In genomic region chr15:31360843-31361763, GRCh38 we compare ENCODE assay signal across 8 cellular contexts. TPM values are rescaled to one million over a fixed set of nuclear protein-coding genes. Genes with fewer than 3 reads are reported as not detected.
DNase-seq lines count a peak whose midpoint lies in the region; ATAC-seq and TF ChIP-seq lines count a peak whose summit lies in the region.

No MANE protein-coding gene starts in this region.

- H3K36me3 ChIP-seq in BLaER1 (no peaks in the 10 kb centered on the region), heart left ventricle (peaks cover 0 to 16% (median 0%) of the 10 kb centered on the region in 9 donors), aorta (ENCODE audit: control insufficient read depth in 1 of 2, insufficient read depth in 2 of 2, low read length in 1 of 2) (no peaks in the 10 kb centered on the region)

- H4K20me1 ChIP-seq in BLaER1, result peaks cover under 1% of the 10 kb centered on the region; the same call in 1 of the 2 replicates

- H3K9me3 ChIP-seq in BLaER1 (no peaks in the 10 kb centered on the region), heart left ventricle (no peaks in the 10 kb centered on the region), aorta (ENCODE audit: control insufficient read depth, low read length) (no peaks in the 10 kb centered on the region)

- H3K4me2 ChIP-seq in BLaER1, result peak overlapping the region; percentile 93

- H3K4me1 ChIP-seq in BLaER1 (peaks cover 99% of the 10 kb centered on the region), heart left ventricle (peaks cover 52 to 100% (median 98%) of the 10 kb centered on the region in 12 donors), aorta (ENCODE audit: control insufficient read depth in 1 of 2, insufficient read depth in 2 of 2, low read length in 2 of 2) (peaks cover 0 to 3% of the 10 kb centered on the region in 2 donors)

- TF ChIP-seq CTCF in heart left ventricle (IDR thresholded peaks at IDR 0.05), result no peak

- no peak for TF ChIP-seq POLR2A in heart left ventricle (IDR thresholded peaks at IDR 0.05)

- intact Hi-C loops in heart left ventricle (cut with DNase I), result loop anchor here in 5 of 10 donors (5.0 to 10.0 kb wide), 3 partner anchors 34 to 124 kb away; partner anchors contain the start of gene KLF13 (in 2 of the 5)
- intact Hi-C loops in aorta (cut with DNase I), result no loop called here

- H3K27ac ChIP-seq in BLaER1, result peak overlapping the region; percentile 98
- peak overlapping the region; percentile 33 to 94 (median 87) for H3K27ac ChIP-seq in heart left ventricle
- H3K27ac ChIP-seq in aorta (ENCODE audit: low read depth in 1 of 2, low read length in 2 of 2), result no peak overlapping the region

- ATAC-seq in GM19035 (IDR thresholded peaks at IDR 0.05; ENCODE audit: unreplicated experiment) (peak; percentile 59), HG03159 (IDR thresholded peaks at IDR 0.05; ENCODE audit: unreplicated experiment) (peak; percentile 61), heart left ventricle (no peak), aorta (ENCODE audit: low FRiP score) (no peak)

- H3K27me3 ChIP-seq in BLaER1 (no peaks in the 10 kb centered on the region), heart left ventricle (no peaks in the 10 kb centered on the region), aorta (ENCODE audit: control insufficient read depth in 1 of 2, insufficient read depth in 2 of 2, low read length in 1 of 2) (no peaks in the 10 kb centered on the region)

- H3K4me3 ChIP-seq in BLaER1 (peak overlapping the region; percentile 56), heart left ventricle (peak overlapping the region in 5 of 12 donors; percentile 1 to 18 (median 13)), aorta (ENCODE audit: low read length in 2 of 2) (no peak overlapping the region)

- peak overlapping the region; percentile 87 for H3K9ac ChIP-seq in BLaER1

- peak; percentile 94 for DNase-seq in NCI-H69 (lab: John Stamatoyannopoulos, UW)
- peak; percentile 41 for DNase-seq in activated T-cell treated with anti-CD3 and anti-CD28 coated beads for 4 hours
- peak in 3 of 5 donors; percentile 52 to 62 (median 59) for DNase-seq in heart left ventricle
- DNase-seq in stimulated activated naive CD4-positive, alpha-beta T cell treated with Interleukin-2 at 50 U/mL for 16 hours (lab: John Stamatoyannopoulos, UW), result peak; percentile 26
- no peak for DNase-seq in aorta

- WGBS in heart left ventricle, 4 donors, result 22 to 46% (median 41%) methylated on average over 12 to 17 of the region's 17 CpGs
- 67 to 71% methylated on average over 17 of the region's 17 CpGs for WGBS in aorta, 2 donors

RNA-seq across cellular contexts. Expression of gene KLF13, which starts 34.5 kb away (rescaled TPM):
- total RNA-seq in heart left ventricle (10 to 100 TPM; 37.5 to 65.9 (median 56.4) TPM), aorta (10 to 100 TPM; 31.3 to 58.7 TPM)
- polyA plus RNA-seq in heart left ventricle (10 to 100 TPM; 22.4 to 74.0 TPM), aorta (10 to 100 TPM; 27.2 to 35.9 TPM)

Comparison
In these comparisons a context has a peak if more than half of its experiments do, and no peak if none do; other contexts are left out.
1. H3K27ac ChIP-seq: peak in BLaER1 (single experiment) and heart left ventricle (12 of 12); none in aorta (0 of 2).
2. ATAC-seq: peak in GM19035 (single experiment) and HG03159 (single experiment); none in heart left ventricle (0 of 4) and aorta (single experiment).
3. DNase-seq: peak in NCI-H69 (single experiment), activated T-cell treated with anti-CD3 and anti-CD28 coated beads for 4 hours (single experiment), heart left ventricle (3 of 5) and stimulated activated naive CD4-positive, alpha-beta T cell treated with Interleukin-2 at 50 U/mL for 16 hours (single experiment); none in aorta (0 of 2).